Comparison of ENCODE assay signal across 2 cellular contexts in genomic region chr11:80855975-80856524, GRCh38.
TF ChIP-seq lines count a peak whose summit lies in the region.

No MANE protein-coding gene starts in this region.

TF ChIP-seq in GM12878, 131 proteins besides CTCF, POLR2A, EP300 and RAD21 (continued from another document):
- TF ChIP-seq BCL3 (IDR thresholded peaks at IDR 0.05; ENCODE audit: borderline replicate concordance, insufficient read depth, low read depth, low read length, poor library complexity, severe bottlenecking) (no peak), RAD51 (IDR thresholded peaks at IDR 0.05) (no peak)
TF ChIP-seq in GM12878: peak in this region for 0.

TF ChIP-seq in WTC11, 78 proteins besides CTCF, POLR2A, EP300 and RAD21 (continued from another document):
- TF ChIP-seq FOXP4 (CRISPR knock-in tag; IDR thresholded peaks at IDR 0.05), result no peak
- TF ChIP-seq GABPB1 (CRISPR knock-in tag; IDR thresholded peaks at IDR 0.05), result no peak
- TF ChIP-seq ZNF396 (CRISPR knock-in tag; IDR thresholded peaks at IDR 0.05; ENCODE audit: borderline replicate concordance), result no peak
- TF ChIP-seq SMAD3 (CRISPR knock-in tag; IDR thresholded peaks at IDR 0.05; ENCODE audit: borderline replicate concordance), result no peak
TF ChIP-seq in WTC11: peak in this region for 0.
